8 cellular contexts compared by ENCODE assay signal in the genomic region with DNA sequence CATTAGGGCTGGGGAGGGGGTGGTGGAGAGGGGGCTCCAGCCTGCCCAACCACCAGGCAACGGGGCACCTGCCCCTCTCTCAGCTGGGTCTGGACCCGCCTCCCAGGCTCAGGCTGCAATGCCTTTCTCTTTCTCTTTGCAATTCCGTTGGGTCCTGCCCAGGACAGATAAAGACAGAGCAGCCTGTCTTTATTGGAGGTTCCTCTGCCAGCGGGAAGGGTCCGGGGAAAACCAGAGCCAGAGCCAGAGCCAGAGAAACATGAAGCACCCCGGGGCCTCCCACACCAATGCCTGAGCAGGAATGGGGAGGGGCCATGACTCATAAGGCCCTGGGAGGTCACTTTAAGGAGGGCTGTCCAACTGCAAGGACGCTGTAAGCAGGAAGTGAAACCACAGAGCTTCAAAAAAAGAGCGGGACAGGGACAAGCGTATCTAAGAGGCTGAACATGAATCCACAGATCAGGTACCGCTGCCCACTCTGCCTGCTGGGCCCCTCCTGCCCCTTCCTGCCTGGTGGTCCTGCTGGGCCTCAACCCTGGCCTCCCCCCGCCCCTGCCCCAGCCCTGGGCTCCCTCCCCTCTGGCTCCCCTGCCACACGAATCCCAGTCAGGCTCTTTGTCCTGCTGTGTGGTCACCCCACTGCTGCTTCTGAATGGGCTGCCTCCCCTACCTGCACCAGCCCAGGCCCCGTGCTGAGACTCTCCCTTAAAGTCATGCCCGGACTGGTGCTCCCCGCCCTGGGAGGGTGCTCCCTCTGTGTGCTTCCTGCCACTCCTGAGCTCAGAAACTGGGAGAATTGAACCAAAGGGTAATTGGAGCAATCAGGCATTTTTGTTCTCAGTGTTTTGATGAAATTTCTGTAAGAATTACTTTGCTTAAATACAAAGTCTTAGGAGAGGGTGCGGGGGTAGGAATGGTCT. TPM values are rescaled to one million over a fixed set of nuclear protein-coding genes. Genes with fewer than 3 reads are reported as not detected.
DNase-seq lines count a peak whose midpoint lies in the region; ATAC-seq and TF ChIP-seq lines count a peak whose summit lies in the region.

A gene (plus strand): TSS at position 340 of the 920 bp plus-strand sequence. CDS start 107 bp downstream, at position 447.

- H3K27me3 ChIP-seq in MM.1S (replicated peaks; ENCODE audit: insufficient read depth, low read length) (no peaks in the 10 kb centered on the region), left lung (no peaks in the 10 kb centered on the region)

- peak; percentile 56 for ATAC-seq in GM21737 (IDR thresholded peaks at IDR 0.05; ENCODE audit: unreplicated experiment)
- peak; percentile 94 for ATAC-seq in left lung

- H3K4me3 Mint-ChIP-seq in chondrocyte (ENCODE audit: unreplicated experiment): peak within 1 kb of the TSS; percentile 78

- H4K20me1 ChIP-seq in MM.1S (ENCODE audit: insufficient read depth, low read length): no peaks in the 10 kb centered on the region

- H3K79me2 ChIP-seq in MM.1S (ENCODE audit: low read length): peaks cover 30% of the 10 kb centered on the region

- H3K36me3 ChIP-seq in MM.1S (replicated peaks; ENCODE audit: insufficient read depth, low read length) (no peaks in the 10 kb centered on the region), left lung (no peaks in the 10 kb centered on the region)

- H3K9ac ChIP-seq in MM.1S (ENCODE audit: low read length): peak within 1 kb of the TSS; percentile 95

- H3K4me1 Mint-ChIP-seq in chondrocyte (ENCODE audit: low read depth): peaks cover 17% of the 10 kb centered on the region

- H3K27ac ChIP-seq in MM.1S (ENCODE audit: low read length): peak within 1 kb of the TSS; percentile 93
- H3K27ac ChIP-seq in left lung: peak within 1 kb of the TSS; percentile 13 to 55

- peak within 1 kb of the TSS; percentile 83 for H2AFZ ChIP-seq in MM.1S (ENCODE audit: low read length)

- no peaks in the 10 kb centered on the region for H3K9me3 ChIP-seq in MM.1S (replicated peaks; ENCODE audit: insufficient read depth, low read length)
- H3K9me3 ChIP-seq in left lung: no peaks in the 10 kb centered on the region

- peaks cover 25% of the 10 kb centered on the region for H3F3A ChIP-seq in MM.1S (ENCODE audit: insufficient read depth, low read length)

- peak within 1 kb of the TSS; percentile 67 for H3K27ac Mint-ChIP-seq in chondrocyte (ENCODE audit: unreplicated experiment)

- peaks cover 5% of the 10 kb centered on the region for H3K9me3 Mint-ChIP-seq in chondrocyte (ENCODE audit: low read depth)

- intact Hi-C loops in left lung (cut with DNase I): no loop called here

- H3K9me2 ChIP-seq in MM.1S (replicated peaks; ENCODE audit: insufficient read depth, low read length): no peaks in the 10 kb centered on the region

- peak; percentile 67 for DNase-seq in DMS114 treated with DMSO at 0.1 percent for 48 hours (lab: John Stamatoyannopoulos, UW; ENCODE audit: unreplicated experiment)
- peak; percentile 97 for DNase-seq in MM.1S
- DNase-seq in activated CD4-positive, CD25-positive, alpha-beta regulatory T cell treated with anti-CD3 and anti-CD28 coated beads, Interleukin-2, amount 50 U/mL, for 16 hours (ENCODE audit: low read depth, low spot score): peak; percentile 47
- DNase-seq in chondrocyte (ENCODE audit: low spot score): peak; percentile 53
- peak; percentile 84 to 93 for DNase-seq in left lung
- DNase-seq in stimulated activated CD4-positive, alpha-beta T cell treated with anti-CD3 and anti-CD28 coated beads, Interleukin-2, amount 100 ng/mL, for 24 hours: peak; percentile 53 to 69
- DNase-seq in mesenteric fat pad (ENCODE audit: low spot score): no peak

- H3K27me3 Mint-ChIP-seq in chondrocyte (ENCODE audit: low read depth): no peaks in the 10 kb centered on the region

- no peaks in the 10 kb centered on the region for H3K36me3 Mint-ChIP-seq in chondrocyte (ENCODE audit: low read depth)

- TF ChIP-seq CTCF in MM.1S (IDR thresholded peaks at IDR 0.05; ENCODE audit: low read length): no peak
- TF ChIP-seq CTCF in chondrocyte (IDR thresholded peaks at IDR 0.05): no peak
- no peak for TF ChIP-seq CTCF in left lung (IDR thresholded peaks at IDR 0.05)

- peaks cover 46% of the 10 kb centered on the region for H3K4me1 ChIP-seq in MM.1S (ENCODE audit: low read length)
- peaks cover 6 to 13% of the 10 kb centered on the region in 2 donors for H3K4me1 ChIP-seq in left lung

- H3K4me3 ChIP-seq in MM.1S (ENCODE audit: low read length) (peak within 1 kb of the TSS; percentile 94), left lung (peak within 1 kb of the TSS; percentile 19 to 29)

- H3K4me2 ChIP-seq in MM.1S (ENCODE audit: low read depth, low read length): peak within 1 kb of the TSS; percentile 99

RNA-seq across cellular contexts. Expression of the gene that starts here (rescaled TPM):
- 1.5 to 2.9 TPM (median 2.4 TPM) in 3 replicates for total RNA-seq in chondrocyte
- total RNA-seq in left lung: 1 to 10 TPM; 1.9 to 9.5 TPM
- total RNA-seq in mesenteric fat pad: 0.58 TPM
